In the genomic region with DNA sequence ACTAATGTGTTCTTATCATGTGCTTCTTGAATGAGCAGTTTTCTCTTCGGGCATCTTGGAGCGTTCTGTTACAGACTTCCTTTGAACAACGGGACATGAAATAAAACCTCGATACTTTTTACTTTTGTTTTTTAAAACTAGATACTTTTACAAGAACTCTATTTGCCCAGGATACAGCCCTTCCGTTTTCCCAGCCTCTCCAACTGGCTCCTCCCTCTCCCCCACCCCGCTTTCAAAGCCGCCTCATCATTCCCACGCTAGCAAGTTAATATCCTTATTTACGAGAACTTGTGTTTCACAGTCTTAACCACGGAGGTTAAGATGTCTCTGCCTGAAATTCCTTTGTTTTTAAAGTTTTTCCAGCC, we compare ENCODE assay signal across 9 cellular contexts. TPM values are rescaled to one million over a fixed set of nuclear protein-coding genes. Genes with fewer than 3 reads are reported as not detected.
DNase-seq lines count a peak whose midpoint lies in the region; ATAC-seq and TF ChIP-seq lines count a peak whose summit lies in the region.
"Had no signal": no experiment of that assay in that cellular context is flagged by ENCODE, and none has a peak within 500 bp of the region (broad histone marks: within the 10 kb centered on the region; RNA-seq: fewer than 3 reads in every experiment).

No MANE protein-coding gene starts in this region.

- no TSS peak for BruUV-seq in Calu3 (replicated peaks; lab: Mats Ljungman, UMichigan)

- H3K4me3 ChIP-seq in HUES48 (ENCODE audit: low read depth, low read length) (peak overlapping the region; percentile 95), epithelial cell of proximal tubule (ENCODE audit: low read depth, low read length) (peak overlapping the region; percentile 88)

- 0 out of 2 replicates have a peak, but pooled peaks cover 3% of the 10 kb centered on the region for H3K4me1 ChIP-seq in HUES48 (ENCODE audit: control insufficient read depth, insufficient read depth, low read length)

- peak overlapping the region; percentile 85 for H3K4me3 Mint-ChIP-seq in Calu3 (ENCODE audit: low read depth, unreplicated experiment)
- peak overlapping the region; percentile 81 to 95 (median 92) for H3K4me3 Mint-ChIP-seq in naive B cell

- H3K27ac Mint-ChIP-seq in Calu3 (ENCODE audit: unreplicated experiment): peak overlapping the region; percentile 42
- H3K27ac Mint-ChIP-seq in naive B cell: peak overlapping the region; percentile 60 to 92 (median 80)

- no peak overlapping the region for H3K9ac ChIP-seq in HUES48 (ENCODE audit: low read depth, low read length)

- TF ChIP-seq CTCF in Calu3 (IDR thresholded peaks at IDR 0.05; ENCODE audit: unreplicated experiment): no peak
- no peak for TF ChIP-seq CTCF in epithelial cell of proximal tubule (conservative IDR thresholded peaks at IDR 0.05; ENCODE audit: low read depth, low read length)

- ATAC-seq in GM19463 (IDR thresholded peaks at IDR 0.05; ENCODE audit: unreplicated experiment) (peak; percentile 18), naive B cell (ENCODE audit: low read depth in 2 of 2) (peak in 1 of 2 donors; percentile 8)

- CTCF ChIA-PET in Calu3 (lab: Charles Lee): interaction anchor here (0.7 to 1.6 kb wide), 4 partner anchors 15 to 329 kb away, joined by 3 to 4 read pairs (median 3); no protein-coding TSS in a partner anchor

- H3K27me3 ChIP-seq in HUES48 (ENCODE audit: control insufficient read depth, insufficient read depth, low read length): no peaks in the 10 kb centered on the region

- H3K36me3 Mint-ChIP-seq in Calu3 (ENCODE audit: insufficient read depth, unreplicated experiment) (peaks cover 16% of the 10 kb centered on the region), naive B cell (peaks cover 0 to 5% of the 10 kb centered on the region in 2 donors)

- no peaks in the 10 kb centered on the region for H3K9me3 ChIP-seq in HUES48 (ENCODE audit: control insufficient read depth, insufficient read depth, low read length)

- H3K27me3 Mint-ChIP-seq in Calu3 (ENCODE audit: unreplicated experiment) (peaks cover 10% of the 10 kb centered on the region), naive B cell (peaks cover 7 to 23% (median 16%) of the 10 kb centered on the region in 3 donors)

- no peaks in the 10 kb centered on the region for H3K36me3 ChIP-seq in HUES48 (ENCODE audit: control insufficient read depth, insufficient read depth, low read length)

- H3K27ac ChIP-seq in HUES48 (ENCODE audit: low read depth, low read length): no peak overlapping the region

- DNase-seq in Calu3 (peak; percentile 44), SW480 (ENCODE audit: low spot score) (peak; percentile 30), epithelial cell of proximal tubule (ENCODE audit: low read depth) (peak; percentile 4), naive B cell (no peak), HK-2 (ENCODE audit: unreplicated experiment) (no peak), NOMO-1 treated with dmso at 0.1 percent for 144 hours (lab: John Stamatoyannopoulos, UW; ENCODE audit: unreplicated experiment) (no peak)

- H3K9me3 Mint-ChIP-seq in Calu3 (ENCODE audit: low read depth, unreplicated experiment): no peaks in the 10 kb centered on the region
- H3K9me3 Mint-ChIP-seq in naive B cell: no peaks in the 10 kb centered on the region

- intact Hi-C loops in Calu3 (cut with micrococcal nuclease; ENCODE audit: unreplicated experiment): no loop called here

- H3K4me1 Mint-ChIP-seq in Calu3 (ENCODE audit: low read depth, unreplicated experiment): no peaks in the 10 kb centered on the region
- peaks cover 0 to 10% (median 4%) of the 10 kb centered on the region in 3 donors for H3K4me1 Mint-ChIP-seq in naive B cell

RNA-seq across cellular contexts. Expression of a gene that starts 0.3 kb away (rescaled TPM):
- total RNA-seq in Calu3 (2022): 0.14 and 0.24 TPM in 2 replicates
- total RNA-seq in epithelial cell of proximal tubule: 0.40 and 1.2 TPM in 2 replicates
- not detected for polyA plus RNA-seq in naive B cell (ENCODE audit: low read depth in 6 of 6)
- total RNA-seq: activated CD8-positive, alpha-beta memory T cell treated with anti-CD3 and anti-CD28 coated beads for 36 hours had no signal

Comparison
In these comparisons a context has a peak if more than half of its experiments do, and no peak if none do; other contexts are left out.
1. DNase-seq: peak in Calu3 (single experiment), SW480 (single experiment) and epithelial cell of proximal tubule (single experiment); none in naive B cell (single experiment), HK-2 (single experiment) and NOMO-1 treated with dmso at 0.1 percent for 144 hours (single experiment).